Comparison of ENCODE assay signal across 28 cellular contexts in genomic region chr4:112944006-112944405, GRCh38.
"Had no signal": no experiment of that assay in that cellular context is flagged by ENCODE, and none has a peak within 500 bp of the region (broad histone marks: within the 10 kb centered on the region; RNA-seq: fewer than 3 reads in every experiment).

No MANE protein-coding gene starts in this region.

- H3K36me3 Mint-ChIP-seq: activated naive CD4-positive, alpha-beta T cell treated with anti-CD3 and anti-CD28 coated beads, Interleukin-2, amount 50 U/mL, for 24 hours; activated naive CD8-positive, alpha-beta T cell treated with anti-CD3 and anti-CD28 coated beads, Interleukin-2, amount 10 ng/mL, durations not matched to agents 7 days and 5 days had no signal

- ATAC-seq: activated CD8-positive, alpha-beta T cell treated with anti-CD3 and anti-CD28 coated beads, Interleukin-2, amount 10 ng/mL, durations not matched to agents 7 days and 5 days; Right ventricle myocardium inferior had no signal

- H3K27ac Mint-ChIP-seq: activated CD4-positive, alpha-beta T cell treated with anti-CD3 and anti-CD28 coated beads, Interleukin-2, amount 10 ng/mL, durations not matched to agents 7 days and 5 days; activated CD8-positive, alpha-beta T cell treated with anti-CD3 and anti-CD28 coated beads, Interleukin-2, amount 10 ng/mL, durations not matched to agents 7 days and 5 days; activated naive CD4-positive, alpha-beta T cell treated with anti-CD3 and anti-CD28 coated beads, Interleukin-2, amount 50 U/mL, for 24 hours; activated naive CD8-positive, alpha-beta T cell treated with anti-CD3 and anti-CD28 coated beads, Interleukin-2, amount 10 ng/mL, durations not matched to agents 7 days and 5 days; activated T-cell treated with anti-CD3 and anti-CD28 coated beads, Interleukin-2, amount 50 U/mL, for 24 hours; activated T-helper 2 cell treated with anti-CD3 and anti-CD28 coated beads, Interferon-gamma antibody, Interleukin-2, Interleukin-4, amounts not matched to agents 10 μg/mL and 5 μg/mL and 100 μg/mL, durations not matched to agents 14 hours and 24 hours and 36 hours; T-helper 1 cell treated with Interleukin-12 subunit alpha and Interleukin-12 subunit beta and Interleukin-4 antibody, amounts not matched to agents 30 μg/mL and 1 μg/mL, for 36 hours; T-helper 2 cell treated with Interferon-gamma antibody and Interleukin-4, amounts not matched to agents 5 μg/mL and 100 μg/mL, for 36 hours had no signal

- H3K4me1 Mint-ChIP-seq: activated CD4-positive, alpha-beta T cell treated with anti-CD3 and anti-CD28 coated beads, Interleukin-2, amount 10 ng/mL, durations not matched to agents 7 days and 5 days; activated naive CD4-positive, alpha-beta T cell treated with anti-CD3 and anti-CD28 coated beads, Interleukin-2, amount 50 U/mL, for 24 hours; activated naive CD8-positive, alpha-beta T cell treated with anti-CD3 and anti-CD28 coated beads, Interleukin-2, amount 10 ng/mL, durations not matched to agents 7 days and 5 days; central memory CD8-positive, alpha-beta T cell had no signal

- H3K27me3 ChIP-seq: ascending aorta, cardiac muscle cell had no signal

- DNase-seq: activated CD4-positive, alpha-beta T cell treated with anti-CD3 and anti-CD28 coated beads, Interleukin-2, amount 10 ng/mL, durations not matched to agents 7 days and 5 days; activated CD4-positive, alpha-beta T cell treated with anti-CD3 and anti-CD28 coated beads, Interleukin-2, amount 50 U/mL, for 48 hours; activated CD8-positive, alpha-beta T cell treated with anti-CD3 and anti-CD28 coated beads, Interleukin-2, amount 10 ng/mL, durations not matched to agents 7 days and 5 days; activated gamma-delta T cell; activated naive CD4-positive, alpha-beta T cell treated with Interleukin-2 at 50 U/mL for 16 hours; activated naive CD8-positive, alpha-beta T cell treated with anti-CD3 and anti-CD28 coated beads, Interleukin-2, amount 10 ng/mL, durations not matched to agents 7 days and 5 days; activated T-cell treated with anti-CD3 and anti-CD28 coated beads, Interleukin-2, amount 50 U/mL, for 24 hours; amygdala; MM.1S; MV-4-11; NCI-H1092; NCI-H187 treated with DMSO at 0.1 percent for 48 hours; NCI-H2081; NCI-H226; NCI-H446 treated with DMSO at 0.1 percent for 48 hours; NCI-H524; PC-9; SIG-M5 had no signal

- H3K4me3 ChIP-seq: ascending aorta, cardiac muscle cell, PC-9 had no signal

- H3K9me3 Mint-ChIP-seq: activated CD4-positive, alpha-beta T cell treated with anti-CD3 and anti-CD28 coated beads, Interleukin-2, amount 10 ng/mL, durations not matched to agents 7 days and 5 days; activated naive CD4-positive, alpha-beta T cell treated with anti-CD3 and anti-CD28 coated beads, Interleukin-2, amount 50 U/mL, for 24 hours; activated naive CD8-positive, alpha-beta T cell treated with anti-CD3 and anti-CD28 coated beads, Interleukin-2, amount 10 ng/mL, durations not matched to agents 7 days and 5 days; activated T-cell treated with anti-CD3 and anti-CD28 coated beads, Interleukin-2, amount 50 U/mL, for 24 hours; activated T-helper 2 cell treated with anti-CD3 and anti-CD28 coated beads, Interferon-gamma antibody, Interleukin-2, Interleukin-4, amounts not matched to agents 10 μg/mL and 5 μg/mL and 100 μg/mL, durations not matched to agents 14 hours and 24 hours and 36 hours; central memory CD8-positive, alpha-beta T cell; T-helper 1 cell treated with Interleukin-12 subunit alpha and Interleukin-12 subunit beta and Interleukin-4 antibody, amounts not matched to agents 30 μg/mL and 1 μg/mL, for 36 hours; T-helper 2 cell treated with Interferon-gamma antibody and Interleukin-4, amounts not matched to agents 5 μg/mL and 100 μg/mL, for 36 hours had no signal

- H3K4me3 Mint-ChIP-seq: activated CD4-positive, alpha-beta T cell treated with anti-CD3 and anti-CD28 coated beads, Interleukin-2, amount 10 ng/mL, durations not matched to agents 7 days and 5 days; activated CD8-positive, alpha-beta T cell treated with anti-CD3 and anti-CD28 coated beads, Interleukin-2, amount 10 ng/mL, durations not matched to agents 7 days and 5 days; activated naive CD4-positive, alpha-beta T cell treated with anti-CD3 and anti-CD28 coated beads, Interleukin-2, amount 50 U/mL, for 24 hours; activated naive CD8-positive, alpha-beta T cell treated with anti-CD3 and anti-CD28 coated beads, Interleukin-2, amount 10 ng/mL, durations not matched to agents 7 days and 5 days; activated T-cell treated with anti-CD3 and anti-CD28 coated beads, Interleukin-2, amount 50 U/mL, for 24 hours; central memory CD8-positive, alpha-beta T cell; T-helper 1 cell treated with Interleukin-12 subunit alpha and Interleukin-12 subunit beta and Interleukin-4 antibody, amounts not matched to agents 30 μg/mL and 1 μg/mL, for 36 hours; T-helper 2 cell treated with Interferon-gamma antibody and Interleukin-4, amounts not matched to agents 5 μg/mL and 100 μg/mL, for 36 hours had no signal

- H3K27ac ChIP-seq: ascending aorta, cardiac muscle cell, KMS-11, PC-9, RWPE1 had no signal
